Comparison of ENCODE assay signal across 27 cellular contexts in genomic region chr6:104656235-104656634, GRCh38.
"Had no signal": no experiment of that assay in that cellular context is flagged by ENCODE, and none has a peak within 500 bp of the region (broad histone marks: within the 10 kb centered on the region; RNA-seq: fewer than 3 reads in every experiment).

No MANE protein-coding gene starts in this region.

- H3K27me3 Mint-ChIP-seq: brain had no signal

- H3K4me3 ChIP-seq: cardiac muscle cell had no signal

- H3K27ac Mint-ChIP-seq: activated CD8-positive, alpha-beta T cell treated with anti-CD3 and anti-CD28 coated beads, Interleukin-2, amount 10 ng/mL, durations not matched to agents 7 days and 5 days; activated naive CD4-positive, alpha-beta T cell treated with anti-CD3 and anti-CD28 coated beads, Interleukin-2, amount 50 U/mL, for 72 hours; activated naive CD8-positive, alpha-beta T cell treated with anti-CD3 and anti-CD28 coated beads, Interleukin-2, amount 50 U/mL, for 24 hours; activated T-helper 1 cell treated with anti-CD3 and anti-CD28 coated beads, Interleukin-12 subunit alpha, Interleukin-12 subunit beta, Interleukin-2, Interleukin-4 antibody, amounts not matched to agents 30 ng/mL and 10 ng/mL and 1 ng/mL, durations not matched to agents 14 hours and 24 hours and 36 hours; brain; T-helper 1 cell treated with Interleukin-12 subunit alpha and Interleukin-12 subunit beta and Interleukin-4 antibody, amounts not matched to agents 30 μg/mL and 1 μg/mL, for 36 hours; WTC11 had no signal

- H3K27me3 ChIP-seq: cardiac muscle cell had no signal

- H3K36me3 ChIP-seq: cardiac muscle cell had no signal

- H3K4me1 Mint-ChIP-seq: activated naive CD8-positive, alpha-beta T cell treated with anti-CD3 and anti-CD28 coated beads, Interleukin-2, amount 50 U/mL, for 24 hours; brain; WTC11 had no signal

- H3K27ac ChIP-seq: cardiac muscle cell had no signal

- H3K4me3 Mint-ChIP-seq: activated CD8-positive, alpha-beta T cell treated with anti-CD3 and anti-CD28 coated beads, Interleukin-2, amount 10 ng/mL, durations not matched to agents 7 days and 5 days; activated naive CD8-positive, alpha-beta T cell treated with anti-CD3 and anti-CD28 coated beads, Interleukin-2, amount 50 U/mL, for 24 hours; activated T-helper 1 cell treated with anti-CD3 and anti-CD28 coated beads, Interleukin-12 subunit alpha, Interleukin-12 subunit beta, Interleukin-2, Interleukin-4 antibody, amounts not matched to agents 30 ng/mL and 10 ng/mL and 1 ng/mL, durations not matched to agents 14 hours and 24 hours and 36 hours; brain; T-helper 1 cell treated with Interleukin-12 subunit alpha and Interleukin-12 subunit beta and Interleukin-4 antibody, amounts not matched to agents 30 μg/mL and 1 μg/mL, for 36 hours; WTC11 had no signal

- H3K9me3 Mint-ChIP-seq: activated naive CD4-positive, alpha-beta T cell treated with anti-CD3 and anti-CD28 coated beads, Interleukin-2, amount 50 U/mL, for 72 hours; activated naive CD8-positive, alpha-beta T cell treated with anti-CD3 and anti-CD28 coated beads, Interleukin-2, amount 50 U/mL, for 24 hours; activated T-helper 1 cell treated with anti-CD3 and anti-CD28 coated beads, Interleukin-12 subunit alpha, Interleukin-12 subunit beta, Interleukin-2, Interleukin-4 antibody, amounts not matched to agents 30 ng/mL and 10 ng/mL and 1 ng/mL, durations not matched to agents 14 hours and 24 hours and 36 hours; T-helper 1 cell treated with Interleukin-12 subunit alpha and Interleukin-12 subunit beta and Interleukin-4 antibody, amounts not matched to agents 30 μg/mL and 1 μg/mL, for 36 hours had no signal

- ATAC-seq: activated CD8-positive, alpha-beta T cell treated with anti-CD3 and anti-CD28 coated beads, Interleukin-2, amount 10 ng/mL, durations not matched to agents 7 days and 5 days; activated naive CD4-positive, alpha-beta T cell treated with anti-CD3 and anti-CD28 coated beads, Interleukin-2, amount 50 U/mL, for 72 hours; activated naive CD8-positive, alpha-beta T cell treated with anti-CD3 and anti-CD28 coated beads, Interleukin-2, amount 50 U/mL, for 24 hours; WTC11 had no signal

- FAIRE-seq: RCC 7860 had no signal

- DNase-seq: activated CD4-positive, alpha-beta T cell treated with anti-CD3 and anti-CD28 coated beads for 48 hours; activated CD4-positive, alpha-beta T cell treated with anti-CD3 and anti-CD28 coated beads, Interleukin-2, amount 50 U/mL, for 4 hours; activated CD4-positive, CD25-positive, alpha-beta regulatory T cell treated with anti-CD3 and anti-CD28 coated beads, Interleukin-2, amount 50 U/mL, for 72 hours; activated CD8-positive, alpha-beta memory T cell treated with anti-CD3 and anti-CD28 coated beads, Interleukin-2, amount 50 U/mL, for 48 hours; activated CD8-positive, alpha-beta T cell treated with anti-CD3 and anti-CD28 coated beads, Interleukin-2, amount 10 ng/mL, durations not matched to agents 7 days and 5 days; activated effector memory CD4-positive, alpha-beta T cell treated with Interleukin-2 at 50 U/mL for 16 hours; activated naive CD4-positive, alpha-beta T cell; activated naive CD8-positive, alpha-beta T cell treated with anti-CD3 and anti-CD28 coated beads, Interleukin-2, amount 50 U/mL, for 24 hours; activated T-cell treated with anti-CD3 and anti-CD28 coated beads, Interleukin-2, amount 50 U/mL, for 1 hour; amniotic stem cell; MM.1S; NCI-H1105; NCI-H1436; NCI-H1694 treated with DMSO at 0.1 percent for 48 hours; NCI-H2029 treated with DMSO at 0.1 percent for 48 hours; NCI-H345; NCI-H510A; NCI-H526 treated with DMSO at 0.1 percent for 48 hours; NCI-H82; SHP77 had no signal
